ENCODE assay signal across 10 cellular contexts in genomic region chr5:142981475-142981874, GRCh38.
DNase-seq lines count a peak whose midpoint lies in the region; ATAC-seq, FAIRE-seq and TF ChIP-seq lines count a peak whose summit lies in the region.
"Had no signal": no experiment of that assay in that cellular context is flagged by ENCODE, and none has a peak within 500 bp of the region (broad histone marks: within the 10 kb centered on the region; RNA-seq: fewer than 3 reads in every experiment).

No MANE protein-coding gene starts in this region.

- H3K4me3 ChIP-seq in GM23248 (0 out of 2 replicates have a peak overlapping the region, but pooled peaks have one; percentile 43), fibroblast of the aortic adventitia (ENCODE audit: low read depth, low read length) (no peak overlapping the region), prostate gland (no peak overlapping the region)

- H3K27me3 ChIP-seq in GM23248 (replicated peaks; ENCODE audit: insufficient read depth) (no peaks in the 10 kb centered on the region), prostate gland (replicated peaks; ENCODE audit: insufficient read depth) (no peaks in the 10 kb centered on the region)

- DNase-seq in GM23248 (peak; percentile 33), fibroblast of the aortic adventitia (ENCODE audit: low read depth) (peak; percentile 31), prostate gland (ENCODE audit: low spot score) (no peak), MV-4-11 (lab: John Stamatoyannopoulos, UW) (no peak), D721Med (ENCODE audit: insufficient read length, low spot score) (no peak)
- DNase-seq: activated CD8-positive, alpha-beta memory T cell treated with anti-CD3 and anti-CD28 coated beads for 24 hours; stimulated activated naive CD4-positive, alpha-beta T cell had no signal

- no peak for TF ChIP-seq CTCF in VCaP (conservative IDR thresholded peaks at IDR 0.05)
- TF ChIP-seq CTCF in fibroblast of the aortic adventitia (IDR thresholded peaks at IDR 0.05; ENCODE audit: insufficient read depth, low read length), result no peak
- TF ChIP-seq CTCF in prostate gland (IDR thresholded peaks at IDR 0.05), result no peak
- TF ChIP-seq CTCF in D721Med (IDR thresholded peaks at IDR 0.05; ENCODE audit: insufficient read depth, missing control alignments), result no peak

- H3K9ac ChIP-seq in GM23248, result no peak overlapping the region

- H3K9me3 ChIP-seq in GM23248 (ENCODE audit: low read depth), result no peaks in the 10 kb centered on the region
- no peaks in the 10 kb centered on the region for H3K9me3 ChIP-seq in prostate gland

- ATAC-seq in GM19455 (IDR thresholded peaks at IDR 0.05; ENCODE audit: unreplicated experiment) (no peak), GM21737 (IDR thresholded peaks at IDR 0.05; ENCODE audit: unreplicated experiment) (no peak)

- peak overlapping the region; percentile 54 for H2AFZ ChIP-seq in GM23248

- H3F3A ChIP-seq in GM23248 (ENCODE audit: insufficient read depth), result peaks cover 53% of the 10 kb centered on the region

- no peaks in the 10 kb centered on the region for H3K79me2 ChIP-seq in GM23248 (ENCODE audit: insufficient read depth)

- no peaks in the 10 kb centered on the region for H3K9me2 ChIP-seq in GM23248 (ENCODE audit: insufficient read depth)

- TF ChIP-seq POLR2A in prostate gland (IDR thresholded peaks at IDR 0.05), result no peak

- H3K4me1 ChIP-seq in GM23248 (ENCODE audit: insufficient read depth) (peaks cover 46% of the 10 kb centered on the region), prostate gland (replicated peaks) (peaks cover 25% of the 10 kb centered on the region)

- H3K36me3 ChIP-seq in GM23248 (ENCODE audit: low read depth), result no peaks in the 10 kb centered on the region
- H3K36me3 ChIP-seq in prostate gland, result no peaks in the 10 kb centered on the region

- FAIRE-seq in D721Med (lab: Jason Lieb, UNC), result no peak

- 16 to 18% methylated on average over 5 of the region's 5 CpGs for WGBS in GM23248 (ENCODE audit: low coverage in 1 of 2, low lambda C conversion rate in 2 of 2, missing lambda C conversion rate in 2 of 2), 2 experiments
- WGBS in prostate gland, result 14% methylated on average over 5 of the region's 5 CpGs

- in situ Hi-C loops in GM23248 (cut with MboI), result no loop called here

- peak overlapping the region; percentile 64 for H3K27ac ChIP-seq in GM23248
- H3K27ac ChIP-seq in VCaP, result peak overlapping the region; percentile 94
- H3K27ac ChIP-seq in prostate gland, result peak overlapping the region; percentile 52 to 72

- peak overlapping the region; percentile 57 for H3K4me2 ChIP-seq in GM23248 (ENCODE audit: unreplicated experiment)

- intact Hi-C loops in prostate gland (cut with DNase I), result no loop called here

- H4K20me1 ChIP-seq in GM23248 (ENCODE audit: insufficient read depth), result no peaks in the 10 kb centered on the region

Comparison
In these comparisons a context has a peak if more than half of its experiments do, and no peak if none do; other contexts are left out.
1. DNase-seq: peak in GM23248 (single experiment) and fibroblast of the aortic adventitia (single experiment); none in prostate gland (single experiment), MV-4-11 (single experiment) and D721Med (single experiment).
2. Peak in every context shown above with its lines, with median percentiles within 50 percentile points of each other: H3K27ac ChIP-seq.